10 cellular contexts compared by ENCODE assay signal in the genomic region with DNA sequence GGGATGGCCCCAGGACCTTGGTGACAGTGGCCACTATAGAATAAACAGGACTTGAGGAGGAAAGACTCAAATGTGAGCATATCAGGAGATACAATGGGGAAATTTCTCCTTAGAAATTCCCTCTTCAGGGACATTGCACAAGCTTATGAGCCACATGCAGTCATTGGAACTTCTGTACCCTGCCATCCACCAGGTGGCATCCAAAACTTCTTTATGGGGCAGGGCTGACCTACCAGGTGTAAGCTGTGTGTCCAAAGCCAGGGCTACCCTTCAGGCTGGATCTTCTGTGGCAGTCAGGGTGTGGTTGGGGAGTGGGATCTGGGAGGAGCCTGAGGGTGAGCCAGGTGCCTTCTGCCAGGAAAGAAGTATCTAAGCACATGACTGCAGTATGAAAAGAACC. TPM values are rescaled to one million over a fixed set of nuclear protein-coding genes. Genes with fewer than 3 reads are reported as not detected.
DNase-seq lines count a peak whose midpoint lies in the region; TF ChIP-seq lines count a peak whose summit lies in the region.
"Had no signal": no experiment of that assay in that cellular context is flagged by ENCODE, and none has a peak within 500 bp of the region (broad histone marks: within the 10 kb centered on the region; RNA-seq: fewer than 3 reads in every experiment).

No MANE protein-coding gene starts in this region.

- no peaks in the 10 kb centered on the region for H3K36me3 ChIP-seq in Loucy (ENCODE audit: insufficient read depth, low read length)

- DNase-seq in EH (ENCODE audit: low read depth) (peak; percentile 34), dorsolateral prefrontal cortex (peak in 1 of 10 donors; percentile 16), myocyte (ENCODE audit: low read depth) (peak; percentile 33), NCI-H2171 treated with DMSO at 0.1 percent for 48 hours (lab: John Stamatoyannopoulos, UW) (no peak), GOT3 (lab: John Stamatoyannopoulos, UW) (no peak)
- no peak for DNase-seq in activated CD4-positive, alpha-beta memory T cell treated with anti-CD3 and anti-CD28 coated beads for 36 hours
- DNase-seq in T-helper 2 cell treated with Interferon-gamma antibody and Interleukin-4, amounts not matched to agents 5 μg/mL and 100 μg/mL, for 36 hours (ENCODE audit: low spot score): no peak

- no peak overlapping the region for H3K27ac ChIP-seq in dorsolateral prefrontal cortex

- no peak overlapping the region for H2AFZ ChIP-seq in Loucy (ENCODE audit: low read length)

- CTCF ChIA-PET in activated CD4-positive, alpha-beta memory T cell treated with anti-CD3 and anti-CD28 coated beads for 36 hours (lab: Charles Lee): interaction anchor here (0.8 to 4.1 kb wide), 5 partner anchors 431 to 543 kb away, joined by 3 to 22 read pairs (median 4); no protein-coding TSS in a partner anchor

- no peaks in the 10 kb centered on the region for H3K79me2 ChIP-seq in Loucy (ENCODE audit: insufficient read depth, low read length)

- no peaks in the 10 kb centered on the region for H4K20me1 ChIP-seq in Loucy (ENCODE audit: insufficient read depth, low read length, poor library complexity, severe bottlenecking)

- H3K9ac ChIP-seq in Loucy (ENCODE audit: low read depth, low read length, poor library complexity, severe bottlenecking): no peak overlapping the region

- no peaks in the 10 kb centered on the region for H3K9me3 ChIP-seq in Loucy (ENCODE audit: insufficient read depth, low read depth, low read length)

- POLR2A ChIA-PET in activated CD4-positive, alpha-beta memory T cell treated with anti-CD3 and anti-CD28 coated beads for 36 hours (lab: Charles Lee): no interaction called here

- H3K4me3 ChIP-seq in Loucy (ENCODE audit: low read length, poor library complexity, severe bottlenecking) (no peak overlapping the region), dorsolateral prefrontal cortex (no peak overlapping the region)

- intact Hi-C loops in dorsolateral prefrontal cortex (cut with DNase I): loop anchor here in 1 of 2 donors (5.0 to 10.0 kb wide), 2 partner anchors 319 to 539 kb away; no protein-coding TSS in a partner anchor
- intact Hi-C loops in activated CD4-positive, alpha-beta memory T cell treated with anti-CD3 and anti-CD28 coated beads for 36 hours (cut with micrococcal nuclease): no loop called here

- peak; percentile 61 for TF ChIP-seq CTCF in Loucy (conservative IDR thresholded peaks at IDR 0.05; ENCODE audit: low read length)
- peak in 35 of 56 donors; percentile 9 to 51 (median 26) for TF ChIP-seq CTCF in dorsolateral prefrontal cortex (IDR thresholded peaks at IDR 0.05 in 54 of 56, conservative IDR thresholded peaks at IDR 0.05 in 2 of 56; ENCODE audit: low read depth in 1 of 56, partially characterized antibody in 56 of 56)

- H3K4me2 ChIP-seq in Loucy (ENCODE audit: low read depth, low read length, poor library complexity, severe bottlenecking): no peak overlapping the region

- H3K27me3 Mint-ChIP-seq in activated CD4-positive, alpha-beta memory T cell treated with anti-CD3 and anti-CD28 coated beads for 36 hours: peaks cover 8% of the 10 kb centered on the region
- peaks cover 3% of the 10 kb centered on the region for H3K27me3 Mint-ChIP-seq in T-helper 2 cell treated with Interferon-gamma antibody and Interleukin-4, amounts not matched to agents 5 μg/mL and 100 μg/mL, for 36 hours (ENCODE audit: low read depth)
- H3K27me3 Mint-ChIP-seq: IgD-negative memory B cell had no signal

- H3K9me2 ChIP-seq in Loucy (replicated peaks; ENCODE audit: low read depth, low read length): no peaks in the 10 kb centered on the region

- H3K4me3 Mint-ChIP-seq in activated CD4-positive, alpha-beta memory T cell treated with anti-CD3 and anti-CD28 coated beads for 36 hours: no peak overlapping the region
- no peak overlapping the region for H3K4me3 Mint-ChIP-seq in T-helper 2 cell treated with Interferon-gamma antibody and Interleukin-4, amounts not matched to agents 5 μg/mL and 100 μg/mL, for 36 hours
- H3K4me3 Mint-ChIP-seq: IgD-negative memory B cell, nephron had no signal

- H3K4me1 Mint-ChIP-seq in activated CD4-positive, alpha-beta memory T cell treated with anti-CD3 and anti-CD28 coated beads for 36 hours (ENCODE audit: low read depth): no peaks in the 10 kb centered on the region
- no peaks in the 10 kb centered on the region for H3K4me1 Mint-ChIP-seq in T-helper 2 cell treated with Interferon-gamma antibody and Interleukin-4, amounts not matched to agents 5 μg/mL and 100 μg/mL, for 36 hours (ENCODE audit: low read depth)

- no peaks in the 10 kb centered on the region for H3K4me1 ChIP-seq in Loucy (ENCODE audit: insufficient read depth, low read length, poor library complexity, severe bottlenecking)

- H3K27me3 ChIP-seq in Loucy (ENCODE audit: insufficient read depth, low read length, poor library complexity, severe bottlenecking) (no peaks in the 10 kb centered on the region), dorsolateral prefrontal cortex (no peaks in the 10 kb centered on the region)

- H3K36me3 Mint-ChIP-seq in activated CD4-positive, alpha-beta memory T cell treated with anti-CD3 and anti-CD28 coated beads for 36 hours: no peaks in the 10 kb centered on the region
- H3K36me3 Mint-ChIP-seq in T-helper 2 cell treated with Interferon-gamma antibody and Interleukin-4, amounts not matched to agents 5 μg/mL and 100 μg/mL, for 36 hours (ENCODE audit: low read depth): no peaks in the 10 kb centered on the region

- no peaks in the 10 kb centered on the region for H3F3A ChIP-seq in Loucy (ENCODE audit: low read depth)

- H3K27ac Mint-ChIP-seq in activated CD4-positive, alpha-beta memory T cell treated with anti-CD3 and anti-CD28 coated beads for 36 hours: no peak overlapping the region
- no peak overlapping the region for H3K27ac Mint-ChIP-seq in T-helper 2 cell treated with Interferon-gamma antibody and Interleukin-4, amounts not matched to agents 5 μg/mL and 100 μg/mL, for 36 hours
- H3K27ac Mint-ChIP-seq: nephron had no signal

- no peaks in the 10 kb centered on the region for H3K9me3 Mint-ChIP-seq in activated CD4-positive, alpha-beta memory T cell treated with anti-CD3 and anti-CD28 coated beads for 36 hours
- H3K9me3 Mint-ChIP-seq in T-helper 2 cell treated with Interferon-gamma antibody and Interleukin-4, amounts not matched to agents 5 μg/mL and 100 μg/mL, for 36 hours: no peaks in the 10 kb centered on the region
- H3K9me3 Mint-ChIP-seq: IgD-negative memory B cell, nephron had no signal

RNA-seq across cellular contexts. Expression of gene LRRC18, which starts 36.6 kb away (rescaled TPM):
- total RNA-seq in dorsolateral prefrontal cortex (not detected), myocyte (not detected in 2 replicates)
- not detected for polyA plus RNA-seq in myocyte (2012)
- not detected for total RNA-seq in activated CD4-positive, alpha-beta memory T cell treated with anti-CD3 and anti-CD28 coated beads for 36 hours

Comparison
In these comparisons a context has a peak if more than half of its experiments do, and no peak if none do; other contexts are left out.
1. DNase-seq: peak in EH (single experiment) and myocyte (single experiment); none in activated CD4-positive, alpha-beta memory T cell treated with anti-CD3 and anti-CD28 coated beads for 36 hours (single experiment), NCI-H2171 treated with DMSO at 0.1 percent for 48 hours (single experiment), GOT3 (single experiment) and T-helper 2 cell treated with Interferon-gamma antibody and Interleukin-4, amounts not matched to agents 5 μg/mL and 100 μg/mL, for 36 hours (single experiment).